In the genomic region with DNA sequence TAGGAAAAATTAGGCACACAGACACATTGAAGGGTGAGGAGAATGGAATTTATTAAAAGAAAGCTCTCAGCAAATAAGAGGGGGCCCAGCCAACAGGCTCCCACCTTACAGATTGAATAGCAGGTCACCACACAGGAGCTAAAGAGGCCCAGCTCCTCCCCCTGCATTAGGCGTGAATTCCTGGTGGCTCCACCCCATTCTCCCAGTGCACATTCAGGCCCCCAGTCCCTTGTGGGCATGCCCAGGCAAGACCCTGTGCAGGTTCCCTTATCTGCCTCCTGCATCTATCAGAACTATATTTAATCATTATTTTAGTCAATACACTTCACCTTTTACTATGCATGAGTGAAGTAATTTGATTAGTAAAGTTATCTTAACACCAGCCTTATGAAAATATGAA, we compare ENCODE assay signal across 28 cellular contexts.
"Had no signal": no experiment of that assay in that cellular context is flagged by ENCODE, and none has a peak within 500 bp of the region (broad histone marks: within the 10 kb centered on the region; RNA-seq: fewer than 3 reads in every experiment).

No MANE protein-coding gene starts in this region.

- H3K27me3 ChIP-seq: hepatocyte, stomach, suprapubic skin, tibial nerve had no signal

- H3K36me3 ChIP-seq: stomach, suprapubic skin, tibial nerve, uterus had no signal

- H3K9me3 Mint-ChIP-seq: activated CD4-positive, alpha-beta memory T cell treated with anti-CD3 and anti-CD28 coated beads, Interleukin-2, amount 10 ng/mL, durations not matched to agents 7 days and 5 days; activated CD4-positive, alpha-beta T cell treated with anti-CD3 and anti-CD28 coated beads, Interleukin-2, amount 10 ng/mL, durations not matched to agents 24 days and 14 days; activated naive CD8-positive, alpha-beta T cell treated with anti-CD3 and anti-CD28 coated beads, Interleukin-2, amount 50 U/mL, for 24 hours; activated T-helper 1 cell treated with anti-CD3 and anti-CD28 coated beads, Interleukin-12 subunit alpha, Interleukin-12 subunit beta, Interleukin-2, Interleukin-4 antibody, amounts not matched to agents 30 ng/mL and 10 ng/mL and 1 ng/mL, durations not matched to agents 14 hours and 24 hours and 36 hours; naive thymus-derived CD4-positive, alpha-beta T cell; neural crest cell; stimulated activated memory B cell treated with anti-CD40 and anti-IgM and Interleukin-4, amounts not matched to agents 10 μg/mL and 1 μg/mL and 100 μg/mL, for 72 hours had no signal

- H3K27ac ChIP-seq: hepatocyte, stomach, suprapubic skin, tibial nerve, uterus had no signal

- H3K27ac Mint-ChIP-seq: activated CD4-positive, alpha-beta memory T cell treated with anti-CD3 and anti-CD28 coated beads, Interleukin-2, amount 10 ng/mL, durations not matched to agents 7 days and 5 days; activated CD4-positive, alpha-beta T cell treated with anti-CD3 and anti-CD28 coated beads, Interleukin-2, amount 10 ng/mL, durations not matched to agents 24 days and 14 days; activated naive CD8-positive, alpha-beta T cell treated with anti-CD3 and anti-CD28 coated beads, Interleukin-2, amount 50 U/mL, for 24 hours; activated T-helper 1 cell treated with anti-CD3 and anti-CD28 coated beads, Interleukin-12 subunit alpha, Interleukin-12 subunit beta, Interleukin-2, Interleukin-4 antibody, amounts not matched to agents 30 ng/mL and 10 ng/mL and 1 ng/mL, durations not matched to agents 14 hours and 24 hours and 36 hours; naive thymus-derived CD4-positive, alpha-beta T cell; stimulated activated memory B cell treated with anti-CD40 and anti-IgM and Interleukin-4, amounts not matched to agents 10 μg/mL and 1 μg/mL and 100 μg/mL, for 72 hours; T-helper 17 cell had no signal

- H3K27me3 Mint-ChIP-seq: activated CD4-positive, alpha-beta memory T cell treated with anti-CD3 and anti-CD28 coated beads, Interleukin-2, amount 10 ng/mL, durations not matched to agents 7 days and 5 days; activated CD4-positive, alpha-beta T cell treated with anti-CD3 and anti-CD28 coated beads, Interleukin-2, amount 10 ng/mL, durations not matched to agents 24 days and 14 days; activated naive CD8-positive, alpha-beta T cell treated with anti-CD3 and anti-CD28 coated beads, Interleukin-2, amount 50 U/mL, for 24 hours; naive thymus-derived CD4-positive, alpha-beta T cell; stimulated activated memory B cell treated with anti-CD40 and anti-IgM and Interleukin-4, amounts not matched to agents 10 μg/mL and 1 μg/mL and 100 μg/mL, for 72 hours; T-helper 17 cell had no signal

- H3K4me2 ChIP-seq: hepatocyte had no signal

- H3K9me3 ChIP-seq: stomach, suprapubic skin, tibial nerve, uterus had no signal

- ATAC-seq: activated CD4-positive, CD25-positive, alpha-beta regulatory T cell treated with anti-CD3 and anti-CD28 coated beads, Interleukin-2, amount 50 U/mL, for 24 hours; activated naive CD8-positive, alpha-beta T cell treated with anti-CD3 and anti-CD28 coated beads, Interleukin-2, amount 50 U/mL, for 24 hours; esophagus mucosa; left cardiac atrium; naive thymus-derived CD4-positive, alpha-beta T cell; sciatic nerve; stimulated activated memory B cell treated with anti-CD40 and anti-IgM and Interleukin-4, amounts not matched to agents 10 μg/mL and 1 μg/mL and 100 μg/mL, for 72 hours; T-helper 17 cell had no signal

- DNase-seq: activated CD4-positive, alpha-beta memory T cell treated with anti-CD3 and anti-CD28 coated beads, Interleukin-2, amount 10 ng/mL, durations not matched to agents 7 days and 5 days; activated CD4-positive, alpha-beta T cell treated with anti-CD3 and anti-CD28 coated beads, Interleukin-2, amount 10 ng/mL, durations not matched to agents 24 days and 14 days; activated gamma-delta T cell; activated naive CD4-positive, alpha-beta T cell treated with anti-CD3 and anti-CD28 coated beads, Interleukin-2, amount 50 U/mL, for 16 hours; activated naive CD8-positive, alpha-beta T cell treated with anti-CD3 and anti-CD28 coated beads, Interleukin-2, amount 50 U/mL, for 24 hours; activated T-cell treated with anti-CD3 and anti-CD28 coated beads for 4 hours; central memory CD4-positive, alpha-beta T cell; dermis blood vessel endothelial cell; effector CD8-positive, alpha-beta T cell; glutamatergic neuron; left cardiac atrium; naive thymus-derived CD4-positive, alpha-beta T cell; small intestine; stimulated activated CD4-positive, alpha-beta T cell treated with anti-CD3 and anti-CD28 coated beads, Interleukin-15, amount 100 ng/mL, for 24 hours; stomach; T-helper 17 cell; uterus had no signal

- H3K4me3 ChIP-seq: hepatocyte, stomach, suprapubic skin, tibial nerve, uterus had no signal

- FAIRE-seq: frontal cortex, small intestine had no signal

- H2AFZ ChIP-seq: hepatocyte had no signal

- H3K4me1 Mint-ChIP-seq: activated CD4-positive, alpha-beta memory T cell treated with anti-CD3 and anti-CD28 coated beads, Interleukin-2, amount 10 ng/mL, durations not matched to agents 7 days and 5 days; activated CD4-positive, alpha-beta T cell treated with anti-CD3 and anti-CD28 coated beads, Interleukin-2, amount 10 ng/mL, durations not matched to agents 24 days and 14 days; activated naive CD8-positive, alpha-beta T cell treated with anti-CD3 and anti-CD28 coated beads, Interleukin-2, amount 50 U/mL, for 24 hours; naive thymus-derived CD4-positive, alpha-beta T cell; stimulated activated memory B cell treated with anti-CD40 and anti-IgM and Interleukin-4, amounts not matched to agents 10 μg/mL and 1 μg/mL and 100 μg/mL, for 72 hours; T-helper 17 cell had no signal

- H3K4me1 ChIP-seq: stomach, suprapubic skin, tibial nerve, uterus had no signal

- H3K36me3 Mint-ChIP-seq: brain; naive thymus-derived CD4-positive, alpha-beta T cell; stimulated activated memory B cell treated with anti-CD40 and anti-IgM and Interleukin-4, amounts not matched to agents 10 μg/mL and 1 μg/mL and 100 μg/mL, for 72 hours had no signal

- H3K79me2 ChIP-seq: hepatocyte had no signal

- H3K4me3 Mint-ChIP-seq: activated CD4-positive, alpha-beta memory T cell treated with anti-CD3 and anti-CD28 coated beads, Interleukin-2, amount 10 ng/mL, durations not matched to agents 7 days and 5 days; activated CD4-positive, alpha-beta T cell treated with anti-CD3 and anti-CD28 coated beads, Interleukin-2, amount 10 ng/mL, durations not matched to agents 24 days and 14 days; activated naive CD8-positive, alpha-beta T cell treated with anti-CD3 and anti-CD28 coated beads, Interleukin-2, amount 50 U/mL, for 24 hours; activated T-helper 1 cell treated with anti-CD3 and anti-CD28 coated beads, Interleukin-12 subunit alpha, Interleukin-12 subunit beta, Interleukin-2, Interleukin-4 antibody, amounts not matched to agents 30 ng/mL and 10 ng/mL and 1 ng/mL, durations not matched to agents 14 hours and 24 hours and 36 hours; brain; naive thymus-derived CD4-positive, alpha-beta T cell; neural crest cell; stimulated activated memory B cell treated with anti-CD40 and anti-IgM and Interleukin-4, amounts not matched to agents 10 μg/mL and 1 μg/mL and 100 μg/mL, for 72 hours; T-helper 17 cell had no signal
